11 cellular contexts compared by ENCODE assay signal in the genomic region with DNA sequence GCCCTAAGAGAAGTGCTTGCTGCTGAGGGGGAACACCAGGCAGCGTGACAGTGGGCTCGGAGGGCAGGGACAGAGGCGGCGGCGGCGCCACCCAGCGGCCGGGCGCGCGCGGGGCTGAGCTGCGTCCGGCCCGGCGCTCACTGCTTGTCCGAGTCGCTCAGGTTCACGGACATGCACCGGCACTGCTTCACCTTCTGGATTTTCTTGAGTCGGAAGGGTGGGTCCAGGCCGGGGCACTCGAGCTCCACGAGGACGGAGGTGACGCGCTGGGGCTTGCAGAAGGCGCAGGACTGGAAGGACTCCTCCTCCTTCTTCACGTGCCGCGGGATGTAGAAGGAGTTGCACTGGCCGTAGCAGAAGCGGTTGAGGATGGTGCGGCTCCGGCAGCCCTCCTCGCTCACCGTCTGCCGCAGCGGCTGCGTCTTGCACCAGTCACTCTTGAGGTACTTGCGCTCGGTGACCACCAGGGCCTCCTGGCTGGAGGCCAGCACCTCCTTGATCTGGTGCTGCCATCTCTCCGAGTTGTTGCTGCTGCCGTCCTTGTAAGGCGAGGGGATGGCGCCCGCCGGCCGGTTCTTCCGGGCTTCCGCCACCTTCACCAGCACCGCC.
A peak's percentile ranks its signal among the peaks of the same experiment; 100 is the strongest.
DNase-seq lines count a peak whose midpoint lies in the region; ATAC-seq and TF ChIP-seq lines count a peak whose summit lies in the region.
"Had no signal": no experiment of that assay in that cellular context is flagged by ENCODE, and none has a peak within 500 bp of the region (broad histone marks: within the 10 kb centered on the region; RNA-seq: fewer than 3 reads in every experiment).

No MANE protein-coding gene starts in this region.

- no peaks in the 10 kb centered on the region for H3K9me3 ChIP-seq in thyroid gland

- WGBS in thyroid gland, 2 donors, result 50 to 66% methylated on average over 18 to 49 of the region's 52 CpGs

- TF ChIP-seq POLR2A in thyroid gland (IDR thresholded peaks at IDR 0.05) (no peak), GM18505 (IDR thresholded peaks at IDR 0.05; ENCODE audit: borderline replicate concordance, extremely low read depth, insufficient read depth, insufficient read length) (no peak)

- intact Hi-C loops in thyroid gland (cut with DNase I), result no loop called here

- H3K27ac ChIP-seq in thyroid gland, result peak overlapping the region in 2 of 3 donors; percentile 10 to 28
- H3K27ac ChIP-seq: KMS-11 had no signal

- no peak overlapping the region for H3K4me3 Mint-ChIP-seq in activated naive CD8-positive, alpha-beta T cell treated with anti-CD3 and anti-CD28 coated beads for 36 hours
- H3K4me3 Mint-ChIP-seq: stimulated activated naive B cell treated with anti-CD40 and anti-IgM and Interleukin-4, amounts not matched to agents 10 μg/mL and 1 μg/mL and 100 μg/mL, for 72 hours had no signal

- peak; percentile 15 for DNase-seq in activated naive CD4-positive, alpha-beta T cell treated with Interleukin-2 at 50 U/mL for 16 hours
- no peak for DNase-seq in activated naive CD4-positive, alpha-beta T cell treated with anti-CD3 and anti-CD28 coated beads, Interleukin-2, amount 50 U/mL, for 16 hours
- peak; percentile 21 for DNase-seq in activated naive CD8-positive, alpha-beta T cell treated with anti-CD3 and anti-CD28 coated beads for 36 hours
- DNase-seq in thyroid gland (peak; percentile 76 to 77), GF-D8 (lab: John Stamatoyannopoulos, UW) (no peak)
- DNase-seq: CD4-positive, CD25-positive, alpha-beta regulatory T cell; stimulated activated naive B cell treated with anti-CD40 and anti-IgM and Interleukin-4, amounts not matched to agents 10 μg/mL and 1 μg/mL and 100 μg/mL, for 72 hours had no signal

- H3K27ac Mint-ChIP-seq in activated naive CD8-positive, alpha-beta T cell treated with anti-CD3 and anti-CD28 coated beads for 36 hours, result no peak overlapping the region
- H3K27ac Mint-ChIP-seq: CD4-positive, CD25-positive, alpha-beta regulatory T cell; stimulated activated naive B cell treated with anti-CD40 and anti-IgM and Interleukin-4, amounts not matched to agents 10 μg/mL and 1 μg/mL and 100 μg/mL, for 72 hours had no signal

- H3K4me1 Mint-ChIP-seq in activated naive CD8-positive, alpha-beta T cell treated with anti-CD3 and anti-CD28 coated beads for 36 hours, result no peaks in the 10 kb centered on the region
- H3K4me1 Mint-ChIP-seq: CD4-positive, CD25-positive, alpha-beta regulatory T cell; stimulated activated naive B cell treated with anti-CD40 and anti-IgM and Interleukin-4, amounts not matched to agents 10 μg/mL and 1 μg/mL and 100 μg/mL, for 72 hours had no signal

- peaks cover 16% of the 10 kb centered on the region for H3K27me3 Mint-ChIP-seq in activated naive CD8-positive, alpha-beta T cell treated with anti-CD3 and anti-CD28 coated beads for 36 hours
- H3K27me3 Mint-ChIP-seq: CD4-positive, CD25-positive, alpha-beta regulatory T cell had no signal

- H3K36me3 Mint-ChIP-seq in activated naive CD8-positive, alpha-beta T cell treated with anti-CD3 and anti-CD28 coated beads for 36 hours, result no peaks in the 10 kb centered on the region
- H3K36me3 Mint-ChIP-seq: CD4-positive, CD25-positive, alpha-beta regulatory T cell; stimulated activated naive B cell treated with anti-CD40 and anti-IgM and Interleukin-4, amounts not matched to agents 10 μg/mL and 1 μg/mL and 100 μg/mL, for 72 hours had no signal

- H3K4me3 ChIP-seq in iPS-11a (ENCODE audit: low read depth, low read length) (peak overlapping the region; percentile 4), thyroid gland (replicated peaks in 1 of 3) (no peak overlapping the region)

- H3K27me3 ChIP-seq in thyroid gland, result no peaks in the 10 kb centered on the region

- TF ChIP-seq CTCF in thyroid gland (IDR thresholded peaks at IDR 0.05), result peak in 3 of 6 experiments; percentile 23 to 42 (median 27)

- no peaks in the 10 kb centered on the region for H3K36me3 ChIP-seq in thyroid gland

- no peaks in the 10 kb centered on the region for H3K9me3 Mint-ChIP-seq in activated naive CD8-positive, alpha-beta T cell treated with anti-CD3 and anti-CD28 coated beads for 36 hours

- H3K4me1 ChIP-seq in thyroid gland, result no peaks in the 10 kb centered on the region

- ATAC-seq in HG03025 (IDR thresholded peaks at IDR 0.05; ENCODE audit: low FRiP score, unreplicated experiment) (no peak), GM18505 (IDR thresholded peaks at IDR 0.05; ENCODE audit: unreplicated experiment) (no peak)

Comparison
In these comparisons a context has a peak if more than half of its experiments do, and no peak if none do; other contexts are left out.
1. DNase-seq: peak in activated naive CD4-positive, alpha-beta T cell treated with Interleukin-2 at 50 U/mL for 16 hours (single experiment), activated naive CD8-positive, alpha-beta T cell treated with anti-CD3 and anti-CD28 coated beads for 36 hours (single experiment) and thyroid gland (2 of 2); none in activated naive CD4-positive, alpha-beta T cell treated with anti-CD3 and anti-CD28 coated beads, Interleukin-2, amount 50 U/mL, for 16 hours (single experiment) and GF-D8 (single experiment).